1 cellular context compared by ENCODE assay signal in the genomic region with DNA sequence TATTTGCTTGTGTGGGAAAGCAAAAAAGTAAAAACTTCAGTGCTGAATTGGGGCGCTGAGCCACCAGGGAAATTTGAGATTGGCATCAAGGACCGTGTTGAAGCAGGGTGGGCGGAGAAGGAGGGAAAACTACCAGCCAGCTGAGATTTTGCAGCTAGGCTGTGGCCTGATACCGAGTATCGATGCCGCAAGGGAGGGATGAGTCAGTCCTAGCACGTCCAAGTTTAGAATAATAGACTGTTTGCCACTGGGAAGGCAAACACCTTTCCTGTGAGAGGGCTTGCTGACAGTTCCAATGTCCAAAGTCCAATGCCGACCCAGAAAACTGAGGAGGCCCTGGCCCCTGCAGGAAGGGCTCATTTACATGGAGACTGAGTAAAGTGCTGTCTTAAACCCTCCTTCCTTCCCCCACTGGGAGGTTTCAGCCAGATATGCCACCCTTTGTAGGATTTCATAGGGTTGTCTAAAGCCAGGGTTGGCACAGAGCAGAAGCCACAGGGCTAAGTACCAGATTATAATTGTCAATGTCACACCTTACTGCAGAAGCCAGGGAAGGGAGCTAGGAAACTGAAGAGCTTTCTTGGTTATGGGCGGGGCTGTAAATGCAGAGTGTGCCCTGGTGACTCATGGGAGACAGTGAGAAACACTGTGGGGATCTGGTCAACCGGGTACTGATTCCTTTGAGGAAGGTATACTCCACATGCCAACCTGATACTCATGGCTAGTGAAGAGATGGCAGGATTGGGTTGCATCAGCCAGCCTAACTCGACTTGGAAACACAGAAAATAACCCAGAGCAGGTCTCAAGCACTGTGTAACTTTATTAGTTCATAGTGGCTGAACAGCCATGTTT.
TF ChIP-seq lines count a peak whose summit lies in the region.

No MANE protein-coding gene starts in this region.

TF ChIP-seq in K562, 482 proteins besides CTCF, POLR2A, EP300 and RAD21 (continued from another document and continues in another):
- TF ChIP-seq CHD2 (IDR thresholded peaks at IDR 0.05; ENCODE audit: low read depth, low read length) (no peak; the same call in 1 of the 2 replicates), BCOR (IDR thresholded peaks at IDR 0.05) (no peak), U2AF1 (optimal IDR thresholded peaks at IDR 0.05; ENCODE audit: low read depth, low read length) (no peak), SP2 (IDR thresholded peaks at IDR 0.05; ENCODE audit: extremely low read depth, low read depth, low read length, poor library complexity, severe bottlenecking) (no peak), SOX6 (IDR thresholded peaks at IDR 0.05) (no peak), HMGN3 (IDR thresholded peaks at IDR 0.05; ENCODE audit: borderline replicate concordance, extremely low read depth, insufficient read length, low read depth, low read length) (no peak), NFIX (CRISPR knock-in tag; IDR thresholded peaks at IDR 0.05; ENCODE audit: low read depth) (no peak), NELFE (IDR thresholded peaks at IDR 0.05; ENCODE audit: insufficient read depth, insufficient read length) (no peak), HNRNPH1 (optimal IDR thresholded peaks at IDR 0.05; ENCODE audit: low read depth, low read length) (no peak), EHMT2 (IDR thresholded peaks at IDR 0.05) (peak; percentile 51; the same call in 1 of the 2 replicates), NFATC3 (IDR thresholded peaks at IDR 0.05) (no peak), NR3C1 (CRISPR knock-in tag; IDR thresholded peaks at IDR 0.05) (no peak), ZNF212 (CRISPR knock-in tag; IDR thresholded peaks at IDR 0.05) (no peak), ELK1 (CRISPR knock-in tag; IDR thresholded peaks at IDR 0.05) (no peak), RAD51 (IDR thresholded peaks at IDR 0.05; ENCODE audit: borderline replicate concordance, low read depth) (no peak), HNRNPLL (IDR thresholded peaks at IDR 0.05; ENCODE audit: low read depth, low read length, poor library complexity, severe bottlenecking) (no peak), RBM25 (IDR thresholded peaks at IDR 0.05; ENCODE audit: low read depth, low read length, severe bottlenecking) (no peak), ELF4 (CRISPR knock-in tag; IDR thresholded peaks at IDR 0.05) (no peak; the same call in 1 of the 2 replicates), ARHGAP35 (IDR thresholded peaks at IDR 0.05; ENCODE audit: partially characterized antibody) (no peak), KLF16 (IDR thresholded peaks at IDR 0.05) (peak; percentile 66; the same call in 1 of the 2 replicates), CBFA2T3 (IDR thresholded peaks at IDR 0.05) (peak; percentile 84), ATF4 (CRISPR knock-in tag; IDR thresholded peaks at IDR 0.05) (peak; percentile 79), CBX1 (IDR thresholded peaks at IDR 0.05; ENCODE audit: low read depth) (0 out of 2 replicates have a peak, but pooled peaks have one; percentile 21), ZBTB12 (CRISPR knock-in tag; IDR thresholded peaks at IDR 0.05) (no peak), ZNF398 (CRISPR knock-in tag; IDR thresholded peaks at IDR 0.05) (no peak), DDX20 (tag; IDR thresholded peaks at IDR 0.05; ENCODE audit: low read depth) (peak; percentile 65; the same call in 1 of the 2 replicates), HOXB6 (CRISPR knock-in tag; IDR thresholded peaks at IDR 0.05; ENCODE audit: borderline replicate concordance) (no peak), ZNF143 (CRISPR knock-in tag; IDR thresholded peaks at IDR 0.05) (peak; percentile 63), MAFG (tag; conservative IDR thresholded peaks at IDR 0.05) (no peak), SUPT5H (IDR thresholded peaks at IDR 0.05) (no peak), ZFPM2 (CRISPR knock-in tag; IDR thresholded peaks at IDR 0.05) (no peak), ZNF407 (IDR thresholded peaks at IDR 0.05; ENCODE audit: low read depth) (no peak), ZNF436 (CRISPR knock-in tag; IDR thresholded peaks at IDR 0.05) (no peak), GABPB1 (CRISPR knock-in tag; IDR thresholded peaks at IDR 0.05) (no peak; the same call in 1 of the 2 replicates)
- TF ChIP-seq, protein P1, sequence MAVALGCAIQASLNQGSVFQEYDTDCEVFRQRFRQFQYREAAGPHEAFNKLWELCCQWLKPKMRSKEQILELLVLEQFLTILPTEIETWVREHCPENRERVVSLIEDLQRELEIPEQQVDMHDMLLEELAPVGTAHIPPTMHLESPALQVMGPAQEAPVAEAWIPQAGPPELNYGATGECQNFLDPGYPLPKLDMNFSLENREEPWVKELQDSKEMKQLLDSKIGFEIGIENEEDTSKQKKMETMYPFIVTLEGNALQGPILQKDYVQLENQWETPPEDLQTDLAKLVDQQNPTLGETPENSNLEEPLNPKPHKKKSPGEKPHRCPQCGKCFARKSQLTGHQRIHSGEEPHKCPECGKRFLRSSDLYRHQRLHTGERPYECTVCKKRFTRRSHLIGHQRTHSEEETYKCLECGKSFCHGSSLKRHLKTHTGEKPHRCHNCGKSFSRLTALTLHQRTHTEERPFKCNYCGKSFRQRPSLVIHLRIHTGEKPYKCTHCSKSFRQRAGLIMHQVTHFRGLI (CRISPR knock-in tag; IDR thresholded peaks at IDR 0.05), result no peak
- TF ChIP-seq, protein P2, sequence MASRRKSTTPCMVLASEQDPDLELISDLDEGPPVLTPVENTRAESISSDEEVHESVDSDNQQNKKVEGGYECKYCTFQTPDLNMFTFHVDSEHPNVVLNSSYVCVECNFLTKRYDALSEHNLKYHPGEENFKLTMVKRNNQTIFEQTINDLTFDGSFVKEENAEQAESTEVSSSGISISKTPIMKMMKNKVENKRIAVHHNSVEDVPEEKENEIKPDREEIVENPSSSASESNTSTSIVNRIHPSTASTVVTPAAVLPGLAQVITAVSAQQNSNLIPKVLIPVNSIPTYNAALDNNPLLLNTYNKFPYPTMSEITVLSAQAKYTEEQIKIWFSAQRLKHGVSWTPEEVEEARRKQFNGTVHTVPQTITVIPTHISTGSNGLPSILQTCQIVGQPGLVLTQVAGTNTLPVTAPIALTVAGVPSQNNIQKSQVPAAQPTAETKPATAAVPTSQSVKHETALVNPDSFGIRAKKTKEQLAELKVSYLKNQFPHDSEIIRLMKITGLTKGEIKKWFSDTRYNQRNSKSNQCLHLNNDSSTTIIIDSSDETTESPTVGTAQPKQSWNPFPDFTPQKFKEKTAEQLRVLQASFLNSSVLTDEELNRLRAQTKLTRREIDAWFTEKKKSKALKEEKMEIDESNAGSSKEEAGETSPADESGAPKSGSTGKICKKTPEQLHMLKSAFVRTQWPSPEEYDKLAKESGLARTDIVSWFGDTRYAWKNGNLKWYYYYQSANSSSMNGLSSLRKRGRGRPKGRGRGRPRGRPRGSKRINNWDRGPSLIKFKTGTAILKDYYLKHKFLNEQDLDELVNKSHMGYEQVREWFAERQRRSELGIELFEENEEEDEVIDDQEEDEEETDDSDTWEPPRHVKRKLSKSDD (conservative IDR thresholded peaks at IDR 0.05; ENCODE audit: low read length), result no peak
- TF ChIP-seq, protein P3, sequence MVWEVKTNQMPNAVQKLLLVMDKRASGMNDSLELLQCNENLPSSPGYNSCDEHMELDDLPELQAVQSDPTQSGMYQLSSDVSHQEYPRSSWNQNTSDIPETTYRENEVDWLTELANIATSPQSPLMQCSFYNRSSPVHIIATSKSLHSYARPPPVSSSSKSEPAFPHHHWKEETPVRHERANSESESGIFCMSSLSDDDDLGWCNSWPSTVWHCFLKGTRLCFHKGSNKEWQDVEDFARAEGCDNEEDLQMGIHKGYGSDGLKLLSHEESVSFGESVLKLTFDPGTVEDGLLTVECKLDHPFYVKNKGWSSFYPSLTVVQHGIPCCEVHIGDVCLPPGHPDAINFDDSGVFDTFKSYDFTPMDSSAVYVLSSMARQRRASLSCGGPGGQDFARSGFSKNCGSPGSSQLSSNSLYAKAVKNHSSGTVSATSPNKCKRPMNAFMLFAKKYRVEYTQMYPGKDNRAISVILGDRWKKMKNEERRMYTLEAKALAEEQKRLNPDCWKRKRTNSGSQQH (CRISPR knock-in tag; IDR thresholded peaks at IDR 0.05), result no peak
